Comparison of ENCODE assay signal across 1 cellular context in the genomic region with DNA sequence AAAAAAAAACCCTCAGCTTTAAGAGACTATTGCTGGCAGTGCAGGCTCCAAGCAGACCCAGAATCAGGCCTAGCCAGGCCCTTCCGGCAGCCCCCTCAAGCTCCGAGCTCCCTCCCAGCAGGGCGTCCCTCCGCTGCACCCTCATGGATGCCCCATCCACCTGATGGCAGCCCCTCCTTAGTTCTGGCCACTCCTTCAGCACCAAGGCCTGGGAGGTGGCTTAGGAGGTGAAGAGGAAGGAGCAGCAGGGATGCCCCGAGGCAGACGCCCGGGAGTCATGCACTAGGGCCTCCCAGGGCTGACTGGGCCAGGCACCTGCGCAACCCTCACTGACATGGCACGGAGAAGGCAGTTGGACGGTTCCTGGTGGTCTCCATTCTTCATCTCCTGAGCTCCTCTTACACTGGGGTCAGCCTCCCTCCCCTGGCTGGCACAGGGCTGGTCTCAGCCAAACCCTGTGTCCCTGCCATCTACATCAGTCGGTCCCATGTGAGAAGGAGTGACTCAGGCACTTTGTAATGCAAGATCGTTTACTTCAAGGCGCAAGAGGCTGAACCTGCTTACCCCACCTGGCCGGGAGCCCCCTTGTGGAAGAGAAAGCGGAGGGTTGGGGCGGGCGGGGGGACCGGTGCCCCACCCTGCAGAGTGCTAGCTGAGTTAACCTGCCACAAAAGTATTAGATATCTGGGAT.
TF ChIP-seq lines count a peak whose summit lies in the region.

No MANE protein-coding gene starts in this region.

TF ChIP-seq in HepG2, 621 proteins besides CTCF, POLR2A, EP300 and RAD21 (continued from another document):
- TF ChIP-seq, protein P1, sequence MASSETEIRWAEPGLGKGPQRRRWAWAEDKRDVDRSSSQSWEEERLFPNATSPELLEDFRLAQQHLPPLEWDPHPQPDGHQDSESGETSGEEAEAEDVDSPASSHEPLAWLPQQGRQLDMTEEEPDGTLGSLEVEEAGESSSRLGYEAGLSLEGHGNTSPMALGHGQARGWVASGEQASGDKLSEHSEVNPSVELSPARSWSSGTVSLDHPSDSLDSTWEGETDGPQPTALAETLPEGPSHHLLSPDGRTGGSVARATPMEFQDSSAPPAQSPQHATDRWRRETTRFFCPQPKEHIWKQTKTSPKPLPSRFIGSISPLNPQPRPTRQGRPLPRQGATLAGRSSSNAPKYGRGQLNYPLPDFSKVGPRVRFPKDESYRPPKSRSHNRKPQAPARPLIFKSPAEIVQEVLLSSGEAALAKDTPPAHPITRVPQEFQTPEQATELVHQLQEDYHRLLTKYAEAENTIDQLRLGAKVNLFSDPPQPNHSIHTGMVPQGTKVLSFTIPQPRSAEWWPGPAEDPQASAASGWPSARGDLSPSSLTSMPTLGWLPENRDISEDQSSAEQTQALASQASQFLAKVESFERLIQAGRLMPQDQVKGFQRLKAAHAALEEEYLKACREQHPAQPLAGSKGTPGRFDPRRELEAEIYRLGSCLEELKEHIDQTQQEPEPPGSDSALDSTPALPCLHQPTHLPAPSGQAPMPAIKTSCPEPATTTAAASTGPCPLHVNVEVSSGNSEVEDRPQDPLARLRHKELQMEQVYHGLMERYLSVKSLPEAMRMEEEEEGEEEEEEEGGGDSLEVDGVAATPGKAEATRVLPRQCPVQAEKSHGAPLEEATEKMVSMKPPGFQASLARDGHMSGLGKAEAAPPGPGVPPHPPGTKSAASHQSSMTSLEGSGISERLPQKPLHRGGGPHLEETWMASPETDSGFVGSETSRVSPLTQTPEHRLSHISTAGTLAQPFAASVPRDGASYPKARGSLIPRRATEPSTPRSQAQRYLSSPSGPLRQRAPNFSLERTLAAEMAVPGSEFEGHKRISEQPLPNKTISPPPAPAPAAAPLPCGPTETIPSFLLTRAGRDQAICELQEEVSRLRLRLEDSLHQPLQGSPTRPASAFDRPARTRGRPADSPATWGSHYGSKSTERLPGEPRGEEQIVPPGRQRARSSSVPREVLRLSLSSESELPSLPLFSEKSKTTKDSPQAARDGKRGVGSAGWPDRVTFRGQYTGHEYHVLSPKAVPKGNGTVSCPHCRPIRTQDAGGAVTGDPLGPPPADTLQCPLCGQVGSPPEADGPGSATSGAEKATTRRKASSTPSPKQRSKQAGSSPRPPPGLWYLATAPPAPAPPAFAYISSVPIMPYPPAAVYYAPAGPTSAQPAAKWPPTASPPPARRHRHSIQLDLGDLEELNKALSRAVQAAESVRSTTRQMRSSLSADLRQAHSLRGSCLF (CRISPR knock-in tag; IDR thresholded peaks at IDR 0.05; ENCODE audit: borderline replicate concordance): no peak
- TF ChIP-seq HOXD1 (CRISPR knock-in tag; IDR thresholded peaks at IDR 0.05) (no peak), CAMTA2 (CRISPR knock-in tag; IDR thresholded peaks at IDR 0.05; ENCODE audit: borderline replicate concordance) (peak; percentile 54; the same call in 1 of the 2 replicates), KLF16 (CRISPR knock-in tag; IDR thresholded peaks at IDR 0.05) (no peak), MED8 (CRISPR knock-in tag; IDR thresholded peaks at IDR 0.05; ENCODE audit: insufficient replicate concordance) (peak; percentile 41)
